In the genomic region with DNA sequence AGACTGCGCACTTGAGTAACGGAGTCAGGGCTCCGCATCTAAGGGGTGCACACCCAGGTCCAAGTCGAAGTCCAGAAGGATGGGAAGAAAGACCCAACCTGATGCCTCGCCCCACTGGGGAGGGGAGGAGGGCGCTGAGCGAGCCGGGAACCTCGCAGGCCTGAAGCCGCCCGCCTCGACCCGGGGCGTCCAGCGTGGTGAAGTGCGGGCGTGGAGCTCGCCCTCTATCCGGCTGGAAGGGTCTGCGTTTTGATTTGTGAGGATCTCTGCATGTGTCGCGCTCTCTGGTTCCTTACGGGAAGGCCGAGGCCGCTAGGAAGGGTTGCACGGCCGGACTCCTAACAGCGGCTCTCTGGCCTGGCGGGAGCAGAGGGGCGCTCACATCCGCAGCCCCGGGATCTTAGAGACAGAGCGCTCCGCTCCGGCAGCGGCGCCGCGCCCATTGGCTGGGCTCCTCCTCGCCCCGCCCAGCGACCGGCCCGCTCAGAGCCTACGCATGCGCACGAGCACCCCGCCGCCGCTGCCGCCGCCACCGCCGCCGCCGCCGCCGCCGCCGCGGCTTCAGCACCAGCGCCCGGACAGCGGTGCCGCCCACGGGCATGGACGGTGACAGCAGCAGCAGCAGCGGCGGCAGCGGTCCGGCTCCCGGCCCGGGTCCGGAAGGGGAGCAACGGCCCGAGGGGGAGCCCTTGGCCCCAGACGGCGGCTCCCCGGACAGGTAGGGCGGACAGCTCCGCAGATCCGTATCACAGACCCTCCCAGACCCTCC, we compare ENCODE assay signal across 8 cellular contexts. TPM values are rescaled to one million over a fixed set of nuclear protein-coding genes. Genes with fewer than 3 reads are reported as not detected.
DNase-seq lines count a peak whose midpoint lies in the region; ATAC-seq and TF ChIP-seq lines count a peak whose summit lies in the region.

A gene with protein sequence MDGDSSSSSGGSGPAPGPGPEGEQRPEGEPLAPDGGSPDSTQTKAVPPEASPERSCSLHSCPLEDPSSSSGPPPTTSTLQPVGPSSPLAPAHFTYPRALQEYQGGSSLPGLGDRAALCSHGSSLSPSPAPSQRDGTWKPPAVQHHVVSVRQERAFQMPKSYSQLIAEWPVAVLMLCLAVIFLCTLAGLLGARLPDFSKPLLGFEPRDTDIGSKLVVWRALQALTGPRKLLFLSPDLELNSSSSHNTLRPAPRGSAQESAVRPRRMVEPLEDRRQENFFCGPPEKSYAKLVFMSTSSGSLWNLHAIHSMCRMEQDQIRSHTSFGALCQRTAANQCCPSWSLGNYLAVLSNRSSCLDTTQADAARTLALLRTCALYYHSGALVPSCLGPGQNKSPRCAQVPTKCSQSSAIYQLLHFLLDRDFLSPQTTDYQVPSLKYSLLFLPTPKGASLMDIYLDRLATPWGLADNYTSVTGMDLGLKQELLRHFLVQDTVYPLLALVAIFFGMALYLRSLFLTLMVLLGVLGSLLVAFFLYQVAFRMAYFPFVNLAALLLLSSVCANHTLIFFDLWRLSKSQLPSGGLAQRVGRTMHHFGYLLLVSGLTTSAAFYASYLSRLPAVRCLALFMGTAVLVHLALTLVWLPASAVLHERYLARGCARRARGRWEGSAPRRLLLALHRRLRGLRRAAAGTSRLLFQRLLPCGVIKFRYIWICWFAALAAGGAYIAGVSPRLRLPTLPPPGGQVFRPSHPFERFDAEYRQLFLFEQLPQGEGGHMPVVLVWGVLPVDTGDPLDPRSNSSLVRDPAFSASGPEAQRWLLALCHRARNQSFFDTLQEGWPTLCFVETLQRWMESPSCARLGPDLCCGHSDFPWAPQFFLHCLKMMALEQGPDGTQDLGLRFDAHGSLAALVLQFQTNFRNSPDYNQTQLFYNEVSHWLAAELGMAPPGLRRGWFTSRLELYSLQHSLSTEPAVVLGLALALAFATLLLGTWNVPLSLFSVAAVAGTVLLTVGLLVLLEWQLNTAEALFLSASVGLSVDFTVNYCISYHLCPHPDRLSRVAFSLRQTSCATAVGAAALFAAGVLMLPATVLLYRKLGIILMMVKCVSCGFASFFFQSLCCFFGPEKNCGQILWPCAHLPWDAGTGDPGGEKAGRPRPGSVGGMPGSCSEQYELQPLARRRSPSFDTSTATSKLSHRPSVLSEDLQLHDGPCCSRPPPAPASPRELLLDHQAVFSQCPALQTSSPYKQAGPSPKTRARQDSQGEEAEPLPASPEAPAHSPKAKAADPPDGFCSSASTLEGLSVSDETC (N-terminal part only) (plus strand): TSS at position 497 of the 769 bp plus-strand sequence. CDS start 103 bp downstream, at position 600.

- no peak for TF ChIP-seq CTCF in GM13977 (IDR thresholded peaks at IDR 0.05; ENCODE audit: extremely low read depth, insufficient read depth, missing control alignments)
- TF ChIP-seq CTCF in right atrium auricular region (IDR thresholded peaks at IDR 0.05) = peak in 1 of 2 donors; percentile 12
- no peak for TF ChIP-seq CTCF in psoas muscle (IDR thresholded peaks at IDR 0.05)

- H3K9me3 ChIP-seq in right atrium auricular region (no peaks in the 10 kb centered on the region), psoas muscle (no peaks in the 10 kb centered on the region)

- intact Hi-C loops in psoas muscle (cut with DNase I) = no loop called here

- H3K4me1 ChIP-seq in right atrium auricular region = peaks cover 0 to 15% of the 10 kb centered on the region in 2 donors
- peaks cover 19% of the 10 kb centered on the region for H3K4me1 ChIP-seq in psoas muscle

- H3K36me3 ChIP-seq in right atrium auricular region = no peaks in the 10 kb centered on the region
- no peaks in the 10 kb centered on the region for H3K36me3 ChIP-seq in psoas muscle (ENCODE audit: insufficient read depth in 1 of 2, low read depth in 1 of 2)

- ATAC-seq in HG02852 (IDR thresholded peaks at IDR 0.05; ENCODE audit: unreplicated experiment) = peak; percentile 81
- ATAC-seq in psoas muscle = peak; percentile 87 to 92 (median 90)

- 3 to 6% (median 5%) methylated on average over 47 to 82 of the region's 82 CpGs for WGBS in psoas muscle, 3 donors

- peak within 1 kb of the TSS; percentile 35 to 57 for H3K4me3 ChIP-seq in right atrium auricular region
- peak within 1 kb of the TSS; percentile 66 for H3K4me3 ChIP-seq in psoas muscle

- H3K27ac ChIP-seq in angular gyrus (ENCODE audit: low read depth, low read length) (peak within 1 kb of the TSS; percentile 51), right atrium auricular region (peak within 1 kb of the TSS; percentile 6 to 40), psoas muscle (peak within 1 kb of the TSS; percentile 33)

- H3K27me3 ChIP-seq in right atrium auricular region (no peaks in the 10 kb centered on the region), psoas muscle (ENCODE audit: insufficient read depth in 3 of 3, low read length in 2 of 3) (no peaks in the 10 kb centered on the region)

- peak; percentile 100 for DNase-seq in GM13977 (ENCODE audit: low spot score)
- peak; percentile 36 for DNase-seq in NCI-H1694 treated with DMSO at 0.1 percent for 48 hours (lab: John Stamatoyannopoulos, UW)
- DNase-seq in T-helper 22 cell (ENCODE audit: low read depth) = peak; percentile 75
- DNase-seq in right atrium auricular region (ENCODE audit: low spot score) = peak; percentile 76
- peak; percentile 89 to 95 for DNase-seq in psoas muscle
- peak; percentile 89 for DNase-seq in ureter (ENCODE audit: low spot score)

- in situ Hi-C loops in GM13977 (cut with MboI; ENCODE audit: low pct_unique_long_range_greater_than_20kb, low sequenced_read_pairs, unreplicated experiment) = no loop called here

RNA-seq across cellular contexts. Expression of the gene that starts here (rescaled TPM):
- total RNA-seq in right atrium auricular region (under 1 TPM; 0.11 to 0.20 TPM), psoas muscle (1 to 10 TPM in 1 of 4 donors, under 1 TPM in 3; 0.05 to 2.4 (median 0.72) TPM), ureter (0.60 TPM)
- polyA plus RNA-seq in psoas muscle = under 1 TPM; 0.42 to 0.79 (median 0.52) TPM

Comparison
In these comparisons a context has a peak if more than half of its experiments do, and no peak if none do; other contexts are left out.
1. Peak in every context shown above with its lines: DNase-seq, ATAC-seq, H3K4me3 ChIP-seq and H3K27ac ChIP-seq.
2. Peak in DNase-seq, H3K4me3 ChIP-seq and H3K27ac ChIP-seq in right atrium auricular region; RNA of the gene not detected or under 1 TPM.
3. Peak in DNase-seq in ureter; RNA of the gene not detected or under 1 TPM.
4. DNase-seq: peak in every context shown above with its lines; median percentile 100 in GM13977; 92 in psoas muscle; 89 in ureter; 76 in right atrium auricular region; 75 in T-helper 22 cell; 36 in NCI-H1694 treated with DMSO at 0.1 percent for 48 hours.